Comparison of ENCODE assay signal across 8 cellular contexts in genomic region chr2:189661148-189661956, GRCh38. TPM values are rescaled to one million over a fixed set of nuclear protein-coding genes. Genes with fewer than 3 reads are reported as not detected.
A peak's percentile ranks its signal among the peaks of the same experiment; 100 is the strongest.
DNase-seq lines count a peak whose midpoint lies in the region; ATAC-seq and FAIRE-seq lines count a peak whose summit lies in the region.

Gene ASNSD1 (plus strand): TSS chr2:189661459. CDS start chr2:189666133, 4,674 bp downstream.

- no peaks in the 10 kb centered on the region for H3K27me3 ChIP-seq in BLaER1

- H3K27ac ChIP-seq in BLaER1 = peak within 1 kb of the TSS; percentile 91

- H3K9me3 ChIP-seq in BLaER1 = no peaks in the 10 kb centered on the region

- intact Hi-C loops in activated CD4-positive, alpha-beta T cell treated with anti-CD3 and anti-CD28 coated beads for 36 hours (cut with DNase I, micrococcal nuclease) = loop anchor here (1.0 to 10.0 kb wide), 12 partner anchors 13 to 983 kb away; partner anchors contain the start of genes ANKAR (in 2 of the 2), ORMDL1 (in 2 of the 2), OSGEPL1 (in 2 of the 2) and PMS1 (in 2 of the 2)

- H3K36me3 Mint-ChIP-seq in activated CD4-positive, alpha-beta T cell treated with anti-CD3 and anti-CD28 coated beads for 36 hours (ENCODE audit: low read depth) = peaks cover 15% of the 10 kb centered on the region

- H3K36me3 ChIP-seq in BLaER1 = peaks cover 12% of the 10 kb centered on the region

- H3K4me3 Mint-ChIP-seq in activated CD4-positive, alpha-beta T cell treated with anti-CD3 and anti-CD28 coated beads for 36 hours = no peak within 1 kb of the TSS

- peak within 1 kb of the TSS; percentile 95 for H3K9ac ChIP-seq in BLaER1

- peak; percentile 91 for ATAC-seq in HG03442 (IDR thresholded peaks at IDR 0.05; ENCODE audit: unreplicated experiment)
- ATAC-seq in activated CD4-positive, alpha-beta T cell treated with anti-CD3 and anti-CD28 coated beads for 36 hours = peak; percentile 86

- POLR2A ChIA-PET in activated CD4-positive, alpha-beta T cell treated with anti-CD3 and anti-CD28 coated beads for 36 hours (lab: Charles Lee) = interaction anchor here (0.6 to 1.2 kb wide), 2 partner anchors 91 to 221 kb away, joined by 3 read pairs; partner anchors contain the start of gene WDR75

- no peaks in the 10 kb centered on the region for H3K9me3 Mint-ChIP-seq in activated CD4-positive, alpha-beta T cell treated with anti-CD3 and anti-CD28 coated beads for 36 hours (ENCODE audit: low read depth)

- CTCF ChIA-PET in activated CD4-positive, alpha-beta T cell treated with anti-CD3 and anti-CD28 coated beads for 36 hours (lab: Charles Lee) = interaction anchor here (0.6 to 6.7 kb wide), 24 partner anchors 8 to 221 kb away, joined by 3 to 80 read pairs (median 4); partner anchors contain the start of genes ANKAR and OSGEPL1

- H3K4me1 ChIP-seq in BLaER1 = peaks cover 35% of the 10 kb centered on the region

- H3K4me3 ChIP-seq in BLaER1 = peak within 1 kb of the TSS; percentile 90

- no peaks in the 10 kb centered on the region for H3K27me3 Mint-ChIP-seq in activated CD4-positive, alpha-beta T cell treated with anti-CD3 and anti-CD28 coated beads for 36 hours

- DNase-seq in GM19238 (ENCODE audit: insufficient read length, low spot score) = peak; percentile 83
- peak; percentile 99 for DNase-seq in NCI-H510A treated with DMSO at 0.1 percent for 48 hours (lab: John Stamatoyannopoulos, UW)
- DNase-seq in activated CD4-positive, alpha-beta T cell treated with anti-CD3 and anti-CD28 coated beads for 36 hours = peak; percentile 99
- DNase-seq in kidney tubule cell (ENCODE audit: low spot score) = peak; percentile 100
- peak; percentile 96 to 98 (median 97) for DNase-seq in stimulated activated CD4-positive, alpha-beta T cell treated with anti-CD3 and anti-CD28 coated beads, Interleukin-1b, Interleukin-23, amount 100 ng/mL, for 24 hours (ENCODE audit: low read depth in 4 of 4, low spot score in 1 of 4)

- FAIRE-seq in colon (lab: Jason Lieb, UNC) = peak; percentile 91

- H3K4me2 ChIP-seq in BLaER1 = peak within 1 kb of the TSS; percentile 95

- H3K27ac Mint-ChIP-seq in activated CD4-positive, alpha-beta T cell treated with anti-CD3 and anti-CD28 coated beads for 36 hours = no peak within 1 kb of the TSS

- peaks cover 36% of the 10 kb centered on the region; the same call in 1 of the 2 replicates for H4K20me1 ChIP-seq in BLaER1

- peaks cover 46% of the 10 kb centered on the region for H3K4me1 Mint-ChIP-seq in activated CD4-positive, alpha-beta T cell treated with anti-CD3 and anti-CD28 coated beads for 36 hours

RNA-seq across cellular contexts. Expression of gene ASNSD1, which starts in this region (rescaled TPM):
- total RNA-seq in activated CD4-positive, alpha-beta T cell treated with anti-CD3 and anti-CD28 coated beads for 36 hours = 10 to 100 TPM; 50.9 to 58.4 TPM

Comparison
In these comparisons a context has a peak if more than half of its experiments do, and no peak if none do; other contexts are left out.
1. Peak in every context shown above with its lines: DNase-seq, ATAC-seq, H3K4me3 ChIP-seq and H3K27ac ChIP-seq.